In genomic region chr3:197023998-197024651, GRCh38 we compare ENCODE assay signal across 14 cellular contexts. TPM values are rescaled to one million over a fixed set of nuclear protein-coding genes. Genes with fewer than 3 reads are reported as not detected.
DNase-seq lines count a peak whose midpoint lies in the region; ATAC-seq and TF ChIP-seq lines count a peak whose summit lies in the region.
"Had no signal": no experiment of that assay in that cellular context is flagged by ENCODE, and none has a peak within 500 bp of the region (broad histone marks: within the 10 kb centered on the region; RNA-seq: fewer than 3 reads in every experiment).

No MANE protein-coding gene starts in this region.

- H3K4me1 ChIP-seq in breast epithelium, result peaks cover 0 to 16% of the 10 kb centered on the region in 2 donors
- peaks cover 12% of the 10 kb centered on the region for H3K4me1 ChIP-seq in mammary epithelial cell (ENCODE audit: insufficient read depth, low read length)
- no peaks in the 10 kb centered on the region for H3K4me1 ChIP-seq in endodermal cell (ENCODE audit: control insufficient read depth, insufficient read depth, low read length)

- no peak for TF ChIP-seq CTCF in breast epithelium (IDR thresholded peaks at IDR 0.05)
- no peak for TF ChIP-seq CTCF in mammary epithelial cell (conservative IDR thresholded peaks at IDR 0.05 in 1 of 2, IDR thresholded peaks at IDR 0.05 in 1 of 2; ENCODE audit: extremely low read depth in 1 of 2, insufficient read depth in 1 of 2, low read depth in 1 of 2, low read length in 2 of 2)
- no peak for TF ChIP-seq CTCF in endodermal cell (conservative IDR thresholded peaks at IDR 0.05)

- in situ Hi-C loops in mammary epithelial cell (cut with MboI; ENCODE audit: low sequenced_read_pairs in 2 of 2), result no loop called here

- intact Hi-C loops in breast epithelium (cut with DNase I; ENCODE audit: low total_unique reads), result no loop called here
- intact Hi-C loops in mammary epithelial cell (cut with micrococcal nuclease), result no loop called here

- H3K27ac ChIP-seq in breast epithelium (peak overlapping the region; percentile 82), mammary epithelial cell (ENCODE audit: insufficient read depth, low read depth, low read length) (no peak overlapping the region), endodermal cell (ENCODE audit: low read depth, low read length) (no peak overlapping the region)
- H3K27ac ChIP-seq: brain microvascular endothelial cell had no signal

- H3K9me3 Mint-ChIP-seq in endodermal cell, result no peaks in the 10 kb centered on the region
- H3K9me3 Mint-ChIP-seq in stimulated activated memory B cell treated with anti-CD40 and anti-IgM and Interleukin-4, amounts not matched to agents 10 μg/mL and 1 μg/mL and 100 μg/mL, for 72 hours, result no peaks in the 10 kb centered on the region
- H3K9me3 Mint-ChIP-seq: activated T-cell treated with anti-CD3 and anti-CD28 coated beads, Interleukin-2, amount 50 U/mL, for 72 hours had no signal

- peaks cover 22% of the 10 kb centered on the region for H3K27me3 Mint-ChIP-seq in endodermal cell (ENCODE audit: insufficient read depth)
- H3K27me3 Mint-ChIP-seq in stimulated activated memory B cell treated with anti-CD40 and anti-IgM and Interleukin-4, amounts not matched to agents 10 μg/mL and 1 μg/mL and 100 μg/mL, for 72 hours, result peaks cover 40% of the 10 kb centered on the region

- H3K4me3 ChIP-seq in breast epithelium, result no peak overlapping the region
- H3K4me3 ChIP-seq in mammary epithelial cell (replicated peaks in 1 of 3; ENCODE audit: insufficient read depth in 1 of 3, low read depth in 2 of 3, low read length in 3 of 3), result no peak overlapping the region
- H3K4me3 ChIP-seq in endodermal cell (ENCODE audit: low read length), result no peak overlapping the region

- H3K4me3 Mint-ChIP-seq in endodermal cell, result no peak overlapping the region
- peak overlapping the region; percentile 68 for H3K4me3 Mint-ChIP-seq in stimulated activated memory B cell treated with anti-CD40 and anti-IgM and Interleukin-4, amounts not matched to agents 10 μg/mL and 1 μg/mL and 100 μg/mL, for 72 hours

- CTCF ChIA-PET in mammary epithelial cell (lab: Charles Lee; ENCODE audit: low non-redundant PET), result no interaction called here

- no peak overlapping the region for H3K4me2 ChIP-seq in mammary epithelial cell (ENCODE audit: insufficient read depth, low read depth, low read length)

- no peak overlapping the region for H2AFZ ChIP-seq in mammary epithelial cell (ENCODE audit: low read depth, low read length)

- H4K20me1 ChIP-seq in mammary epithelial cell (ENCODE audit: insufficient read depth, low read length), result no peaks in the 10 kb centered on the region

- no TSS peak for BruUV-seq in mammary epithelial cell (replicated peaks; lab: Mats Ljungman, UMichigan)

- TF ChIP-seq POLR2A in breast epithelium (IDR thresholded peaks at IDR 0.05), result no peak

- WGBS in mammary epithelial cell (ENCODE audit: low coverage, missing lambda C conversion rate), result 80% methylated on average over 5 of the region's 36 CpGs
- 92% methylated on average over 26 to 36 of the region's 36 CpGs for WGBS in endodermal cell (ENCODE audit: insufficient coverage in 1 of 2, insufficient read length in 1 of 2), 2 experiments

- dilution Hi-C loops in mammary epithelial cell (cut with HindIII; ENCODE audit: low sequenced_read_pairs), result no loop called here

- H3K27me3 ChIP-seq in breast epithelium, result no peaks in the 10 kb centered on the region
- no peaks in the 10 kb centered on the region for H3K27me3 ChIP-seq in mammary epithelial cell (ENCODE audit: insufficient read depth, low read length)
- H3K27me3 ChIP-seq in endodermal cell (ENCODE audit: control insufficient read depth, insufficient read depth, low read length, poor library complexity, severe bottlenecking), result peaks cover 14% of the 10 kb centered on the region
- H3K27me3 ChIP-seq: brain microvascular endothelial cell had no signal

- H3K9ac ChIP-seq in mammary epithelial cell (ENCODE audit: insufficient read depth, low read length) (no peak overlapping the region), endodermal cell (ENCODE audit: extremely low read depth, low read length, poor library complexity, severe bottlenecking) (no peak overlapping the region)

- peaks cover 5% of the 10 kb centered on the region for H3K36me3 Mint-ChIP-seq in endodermal cell (ENCODE audit: low read depth)
- H3K36me3 Mint-ChIP-seq in stimulated activated memory B cell treated with anti-CD40 and anti-IgM and Interleukin-4, amounts not matched to agents 10 μg/mL and 1 μg/mL and 100 μg/mL, for 72 hours, result peaks cover 29% of the 10 kb centered on the region

- no peak overlapping the region for H3K27ac Mint-ChIP-seq in endodermal cell
- peak overlapping the region; percentile 90 for H3K27ac Mint-ChIP-seq in stimulated activated memory B cell treated with anti-CD40 and anti-IgM and Interleukin-4, amounts not matched to agents 10 μg/mL and 1 μg/mL and 100 μg/mL, for 72 hours
- H3K27ac Mint-ChIP-seq: activated T-cell treated with anti-CD3 and anti-CD28 coated beads, Interleukin-2, amount 50 U/mL, for 72 hours had no signal

- ATAC-seq in stimulated activated memory B cell treated with anti-CD40 and anti-IgM and Interleukin-4, amounts not matched to agents 10 μg/mL and 1 μg/mL and 100 μg/mL, for 72 hours, result no peak
- ATAC-seq in GM21360 (IDR thresholded peaks at IDR 0.05; ENCODE audit: unreplicated experiment), result no peak

- H3K36me3 ChIP-seq in breast epithelium (no peaks in the 10 kb centered on the region), mammary epithelial cell (ENCODE audit: insufficient read depth, low read length) (no peaks in the 10 kb centered on the region), endodermal cell (ENCODE audit: control insufficient read depth, insufficient read depth, low read length) (no peaks in the 10 kb centered on the region)
- H3K36me3 ChIP-seq: brain microvascular endothelial cell had no signal

- H3K9me3 ChIP-seq in breast epithelium (no peaks in the 10 kb centered on the region), mammary epithelial cell (replicated peaks; ENCODE audit: insufficient read depth, low read length) (no peaks in the 10 kb centered on the region), endodermal cell (ENCODE audit: control insufficient read depth, low read length) (no peaks in the 10 kb centered on the region)

- peak in 1 of 2 donors; percentile 16 for DNase-seq in breast epithelium (ENCODE audit: low spot score in 2 of 2)
- DNase-seq in mammary epithelial cell, result no peak
- DNase-seq in HuH-7.5 (ENCODE audit: low spot score), result peak; percentile 6
- peak; percentile 51 for DNase-seq in endodermal cell
- DNase-seq in NAMALWA (ENCODE audit: low spot score), result no peak
- no peak for DNase-seq in activated CD4-positive, alpha-beta T cell treated with anti-CD3 and anti-CD28 coated beads for 4 hours
- DNase-seq: activated T-cell treated with anti-CD3 and anti-CD28 coated beads, Interleukin-2, amount 50 U/mL, for 72 hours; AML-193; brain microvascular endothelial cell; hippocampal formation; SIG-M5; stimulated activated naive CD8-positive, alpha-beta T cell treated with anti-CD3 and anti-CD28 coated beads, Interleukin-15, Interleukin-2, amounts not matched to agents 100 U/mL and 50 U/mL, for 24 hours had no signal

- peaks cover 17% of the 10 kb centered on the region for H3K4me1 Mint-ChIP-seq in endodermal cell
- H3K4me1 Mint-ChIP-seq in stimulated activated memory B cell treated with anti-CD40 and anti-IgM and Interleukin-4, amounts not matched to agents 10 μg/mL and 1 μg/mL and 100 μg/mL, for 72 hours, result peaks cover 50% of the 10 kb centered on the region

- no peaks in the 10 kb centered on the region for H3K79me2 ChIP-seq in mammary epithelial cell (ENCODE audit: insufficient read depth, low read length)

RNA-seq across cellular contexts. Expression of gene MELTF, which starts 5.5 kb away (rescaled TPM):
- total RNA-seq in breast epithelium (10 to 100 TPM in 2 of 3 donors, 1 to 10 TPM in 1; 7.2 to 58.2 (median 10.2) TPM), mammary epithelial cell (10 to 100 TPM in 1 of 2 donors, 1 to 10 TPM in 1; 5.8 to 11.7 TPM), endodermal cell (10 to 100 TPM; 11.3 to 15.1 TPM)
- polyA plus RNA-seq in mammary epithelial cell, result 5.7 TPM
- polyA minus RNA-seq in mammary epithelial cell, result 2.7 TPM
- 4.8 TPM for polyA plus RNA-seq in endodermal cell (2013, experiment 1 of 2)
- 5.1 TPM for polyA plus RNA-seq in endodermal cell (2013, experiment 2 of 2)

RNA-seq across cellular contexts. Expression of gene PIGZ, which starts 55.5 kb away (rescaled TPM):
- total RNA-seq in breast epithelium (10 to 100 TPM; 10.5 to 14.4 (median 12.0) TPM), mammary epithelial cell (1 to 10 TPM; 2.7 to 4.7 TPM), endodermal cell (under 1 TPM; 0.22 to 0.31 TPM)
- 1.0 TPM for polyA plus RNA-seq in mammary epithelial cell
- polyA minus RNA-seq in mammary epithelial cell, result 1.2 TPM
- polyA plus RNA-seq in endodermal cell (2013, experiment 1 of 2), result 0.46 TPM
- polyA plus RNA-seq in endodermal cell (2013, experiment 2 of 2), result not detected

Comparison
In these comparisons a context has a peak if more than half of its experiments do, and no peak if none do; other contexts are left out.
1. H3K27ac ChIP-seq: peak in breast epithelium (2 of 2); none in mammary epithelial cell (single experiment) and endodermal cell (single experiment).
2. DNase-seq: peak in HuH-7.5 (single experiment) and endodermal cell (single experiment); none in mammary epithelial cell (single experiment), NAMALWA (single experiment) and activated CD4-positive, alpha-beta T cell treated with anti-CD3 and anti-CD28 coated beads for 4 hours (0 of 2).